In the genomic region with DNA sequence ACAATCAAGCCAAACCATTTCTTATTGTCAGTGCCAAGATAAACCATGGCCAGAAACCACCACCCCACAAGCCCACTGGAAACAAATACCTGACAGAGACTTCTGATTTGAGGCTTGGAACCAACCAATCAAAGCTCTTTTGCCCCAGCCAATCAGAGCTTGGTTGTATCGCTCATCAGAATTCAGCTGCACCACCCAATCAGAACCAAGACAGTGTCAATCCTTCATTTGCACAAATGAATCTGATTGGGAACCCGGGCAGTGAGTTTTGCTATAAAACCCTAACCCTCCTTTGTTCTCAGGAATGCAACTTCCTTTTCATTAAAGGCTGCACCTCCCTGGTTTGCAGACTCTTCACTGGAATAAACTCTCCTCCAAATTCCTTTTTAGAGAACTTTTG, we compare ENCODE assay signal across 1 cellular context.
A peak's percentile ranks its signal among the peaks of the same experiment; 100 is the strongest.
TF ChIP-seq lines count a peak whose summit lies in the region.

No MANE protein-coding gene starts in this region.

TF ChIP-seq in K562, 482 proteins besides CTCF, POLR2A, EP300 and RAD21:
- peak; percentile 11 for TF ChIP-seq RBM25 (IDR thresholded peaks at IDR 0.05; ENCODE audit: low read depth, low read length, severe bottlenecking)
- TF ChIP-seq NFYB (IDR thresholded peaks at IDR 0.05; ENCODE audit: extremely low read depth, insufficient read length) = peak; percentile 25
- no peak for TF ChIP-seq POLR2H (tag; IDR thresholded peaks at IDR 0.05; ENCODE audit: low read depth)
- TF ChIP-seq, protein P1, sequence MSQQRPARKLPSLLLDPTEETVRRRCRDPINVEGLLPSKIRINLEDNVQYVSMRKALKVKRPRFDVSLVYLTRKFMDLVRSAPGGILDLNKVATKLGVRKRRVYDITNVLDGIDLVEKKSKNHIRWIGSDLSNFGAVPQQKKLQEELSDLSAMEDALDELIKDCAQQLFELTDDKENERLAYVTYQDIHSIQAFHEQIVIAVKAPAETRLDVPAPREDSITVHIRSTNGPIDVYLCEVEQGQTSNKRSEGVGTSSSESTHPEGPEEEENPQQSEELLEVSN (IDR thresholded peaks at IDR 0.05; ENCODE audit: borderline replicate concordance in 1 of 2, extremely low read depth in 1 of 2, insufficient read depth in 1 of 2, insufficient read length in 1 of 2, low read depth in 1 of 2, low read length in 1 of 2, poor library complexity in 1 of 2, severe bottlenecking in 1 of 2) = no peak
- TF ChIP-seq, protein P2, sequence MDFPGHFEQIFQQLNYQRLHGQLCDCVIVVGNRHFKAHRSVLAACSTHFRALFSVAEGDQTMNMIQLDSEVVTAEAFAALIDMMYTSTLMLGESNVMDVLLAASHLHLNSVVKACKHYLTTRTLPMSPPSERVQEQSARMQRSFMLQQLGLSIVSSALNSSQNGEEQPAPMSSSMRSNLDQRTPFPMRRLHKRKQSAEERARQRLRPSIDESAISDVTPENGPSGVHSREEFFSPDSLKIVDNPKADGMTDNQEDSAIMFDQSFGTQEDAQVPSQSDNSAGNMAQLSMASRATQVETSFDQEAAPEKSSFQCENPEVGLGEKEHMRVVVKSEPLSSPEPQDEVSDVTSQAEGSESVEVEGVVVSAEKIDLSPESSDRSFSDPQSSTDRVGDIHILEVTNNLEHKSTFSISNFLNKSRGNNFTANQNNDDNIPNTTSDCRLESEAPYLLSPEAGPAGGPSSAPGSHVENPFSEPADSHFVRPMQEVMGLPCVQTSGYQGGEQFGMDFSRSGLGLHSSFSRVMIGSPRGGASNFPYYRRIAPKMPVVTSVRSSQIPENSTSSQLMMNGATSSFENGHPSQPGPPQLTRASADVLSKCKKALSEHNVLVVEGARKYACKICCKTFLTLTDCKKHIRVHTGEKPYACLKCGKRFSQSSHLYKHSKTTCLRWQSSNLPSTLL (IDR thresholded peaks at IDR 0.05) = no peak
